ENCODE assay signal across 6 cellular contexts in the genomic region with DNA sequence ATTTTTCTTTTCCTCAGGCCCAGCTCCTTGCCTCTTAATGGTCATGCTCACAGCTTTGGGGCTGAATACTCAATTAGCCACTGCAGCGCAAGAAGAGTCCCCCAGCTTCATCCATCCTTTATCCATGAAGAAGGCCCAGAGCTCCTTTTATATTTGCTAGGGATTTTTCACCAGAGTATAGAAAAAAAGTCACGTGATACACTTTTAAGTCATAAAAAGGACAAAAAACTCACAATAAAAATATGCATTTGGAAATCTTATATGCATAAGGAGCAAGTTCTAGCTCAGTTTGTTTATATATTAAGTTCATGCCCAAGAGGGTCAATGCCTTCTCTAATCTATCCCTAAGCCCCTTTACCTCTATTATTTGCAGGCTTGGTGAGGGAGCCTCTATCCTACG.
"Had no signal": no experiment of that assay in that cellular context is flagged by ENCODE, and none has a peak within 500 bp of the region (broad histone marks: within the 10 kb centered on the region; RNA-seq: fewer than 3 reads in every experiment).

No MANE protein-coding gene starts in this region.

- FAIRE-seq: HTR-8/SVneo had no signal

- H3K4me2 ChIP-seq: KMS-11 had no signal

- H3K27ac ChIP-seq: HL-60, KMS-11 had no signal

- H3K9ac ChIP-seq: KMS-11 had no signal

- DNase-seq: IMR-90, Karpas-422, KBM-7 had no signal
